1 cellular context compared by ENCODE assay signal in genomic region chr16:4940719-4941118, GRCh38.
TF ChIP-seq lines count a peak whose summit lies in the region.

No MANE protein-coding gene starts in this region.

TF ChIP-seq in WTC11, 78 proteins besides CTCF, POLR2A, EP300 and RAD21 (continued from another document):
- no peak for TF ChIP-seq STAT6 (CRISPR knock-in tag; conservative IDR thresholded peaks at IDR 0.05; ENCODE audit: low read depth)
- no peak for TF ChIP-seq NFE2L1 (CRISPR knock-in tag; IDR thresholded peaks at IDR 0.05)
- TF ChIP-seq KAT7 (CRISPR knock-in tag; IDR thresholded peaks at IDR 0.05; ENCODE audit: borderline replicate concordance) = no peak
- no peak for TF ChIP-seq FOXP4 (CRISPR knock-in tag; IDR thresholded peaks at IDR 0.05)
- no peak for TF ChIP-seq EMX1 (CRISPR knock-in tag; IDR thresholded peaks at IDR 0.05)
- no peak for TF ChIP-seq MAX (CRISPR knock-in tag; IDR thresholded peaks at IDR 0.05)
- no peak for TF ChIP-seq ATF6 (CRISPR knock-in tag; IDR thresholded peaks at IDR 0.05)
- TF ChIP-seq SMAD4 (CRISPR knock-in tag; IDR thresholded peaks at IDR 0.05) = no peak
- TF ChIP-seq IRF2 (CRISPR knock-in tag; IDR thresholded peaks at IDR 0.05; ENCODE audit: borderline replicate concordance, low read depth) = no peak
